In genomic region chr3:142999881-143000280, GRCh38 we compare ENCODE assay signal across 8 cellular contexts. TPM values are rescaled to one million over a fixed set of nuclear protein-coding genes. Genes with fewer than 3 reads are reported as not detected.
A peak's percentile ranks its signal among the peaks of the same experiment; 100 is the strongest.
DNase-seq lines count a peak whose midpoint lies in the region; ATAC-seq and TF ChIP-seq lines count a peak whose summit lies in the region.

No MANE protein-coding gene starts in this region.

- H3K36me3 ChIP-seq in suprapubic skin: no peaks in the 10 kb centered on the region

- H3K4me1 ChIP-seq in suprapubic skin: peaks cover 40% of the 10 kb centered on the region

- H3K27ac Mint-ChIP-seq in activated naive CD4-positive, alpha-beta T cell treated with anti-CD3 and anti-CD28 coated beads, Interleukin-2, amount 50 U/mL, for 24 hours: no peak overlapping the region
- no peak overlapping the region for H3K27ac Mint-ChIP-seq in T-helper 17 cell

- H3K4me1 Mint-ChIP-seq in activated naive CD4-positive, alpha-beta T cell treated with anti-CD3 and anti-CD28 coated beads, Interleukin-2, amount 50 U/mL, for 24 hours: peaks cover 22% of the 10 kb centered on the region
- peaks cover 24% of the 10 kb centered on the region for H3K4me1 Mint-ChIP-seq in T-helper 17 cell

- no peak for TF ChIP-seq POLR2A in suprapubic skin (IDR thresholded peaks at IDR 0.05)

- peaks cover 6% of the 10 kb centered on the region for H3K36me3 Mint-ChIP-seq in activated naive CD4-positive, alpha-beta T cell treated with anti-CD3 and anti-CD28 coated beads, Interleukin-2, amount 50 U/mL, for 24 hours
- H3K36me3 Mint-ChIP-seq in T-helper 17 cell (ENCODE audit: low read depth): peaks cover 3% of the 10 kb centered on the region

- TF ChIP-seq EP300 in suprapubic skin (IDR thresholded peaks at IDR 0.05): no peak

- H3K27me3 Mint-ChIP-seq in activated naive CD4-positive, alpha-beta T cell treated with anti-CD3 and anti-CD28 coated beads, Interleukin-2, amount 50 U/mL, for 24 hours: peaks cover 2% of the 10 kb centered on the region
- H3K27me3 Mint-ChIP-seq in T-helper 17 cell: peaks cover 23% of the 10 kb centered on the region

- 78% methylated on average over 4 of the region's 4 CpGs for WGBS in suprapubic skin

- H3K4me3 Mint-ChIP-seq in activated naive CD4-positive, alpha-beta T cell treated with anti-CD3 and anti-CD28 coated beads, Interleukin-2, amount 50 U/mL, for 24 hours: peak overlapping the region; percentile 98
- peak overlapping the region; percentile 97 for H3K4me3 Mint-ChIP-seq in T-helper 17 cell

- H3K27me3 ChIP-seq in suprapubic skin: no peaks in the 10 kb centered on the region

- no peaks in the 10 kb centered on the region for H3K9me3 Mint-ChIP-seq in activated naive CD4-positive, alpha-beta T cell treated with anti-CD3 and anti-CD28 coated beads, Interleukin-2, amount 50 U/mL, for 24 hours

- no peak overlapping the region for H3K27ac ChIP-seq in suprapubic skin

- no peak for DNase-seq in activated naive CD4-positive, alpha-beta T cell (lab: John Stamatoyannopoulos, UW)
- DNase-seq in T-helper 17 cell (no peak), glomerular visceral epithelial cell (ENCODE audit: extremely low spot score) (peak; percentile 51), suprapubic skin (ENCODE audit: low spot score in 2 of 2) (no peak), SK-N-DZ (ENCODE audit: low spot score) (no peak), dedifferentiated amniotic fluid mesenchymal stem cell (ENCODE audit: extremely low spot score) (no peak)

- peak overlapping the region; percentile 97 for H3K4me3 ChIP-seq in suprapubic skin

- H3K9me3 ChIP-seq in T-helper 17 cell (ENCODE audit: control insufficient read depth, low read length, poor library complexity, severe bottlenecking): no peaks in the 10 kb centered on the region
- H3K9me3 ChIP-seq in suprapubic skin: no peaks in the 10 kb centered on the region

- TF ChIP-seq CTCF in suprapubic skin (IDR thresholded peaks at IDR 0.05): no peak

- no peak for ATAC-seq in T-helper 17 cell
- no peak for ATAC-seq in GM21825 (IDR thresholded peaks at IDR 0.05; ENCODE audit: unreplicated experiment)

RNA-seq across cellular contexts. Expression of gene U2SURP, which starts 1.5 kb away (rescaled TPM):
- total RNA-seq in T-helper 17 cell (100 to 1,000 TPM; 145 to 171 TPM), suprapubic skin (100 to 1,000 TPM in 1 of 4 donors, 10 to 100 TPM in 3; 51.4 to 175 (median 62.1) TPM)
- polyA plus RNA-seq in SK-N-DZ (2014; cell fraction: cytosol; rRNA removed): 75.0 and 78.6 TPM in 2 replicates
- polyA plus RNA-seq in SK-N-DZ (2014; cell fraction: nucleus; rRNA removed): 201 and 239 TPM in 2 replicates

RNA-seq across cellular contexts. Expression of gene PAQR9, which starts 36.4 kb away (rescaled TPM):
- not detected for total RNA-seq in T-helper 17 cell
- total RNA-seq in suprapubic skin: not detected
- polyA plus RNA-seq in SK-N-DZ (2014; cell fraction: cytosol; rRNA removed): not detected in 2 replicates
- polyA plus RNA-seq in SK-N-DZ (2014; cell fraction: nucleus; rRNA removed): 0.24 TPM in 1 of 2 replicates, not detected in the other
